20 cellular contexts compared by ENCODE assay signal in the genomic region with DNA sequence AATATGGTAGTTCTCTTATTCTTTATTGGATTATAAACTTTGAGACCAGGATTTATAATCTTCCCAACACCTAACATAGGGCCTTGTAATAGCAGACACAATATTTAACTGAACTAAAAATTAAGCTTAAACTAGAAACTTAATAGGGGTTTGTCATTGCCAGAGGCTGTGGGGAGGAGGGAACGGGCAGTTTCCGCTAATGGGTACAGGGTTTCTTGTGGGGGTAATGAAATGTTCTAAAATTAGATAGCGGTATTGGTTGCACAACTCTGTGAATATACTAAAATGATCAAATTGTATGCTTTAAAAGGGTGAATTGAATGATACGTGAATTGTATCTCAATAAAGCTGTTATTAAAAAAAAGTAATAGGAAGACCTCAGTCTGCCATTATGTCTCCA.
"Had no signal": no experiment of that assay in that cellular context is flagged by ENCODE, and none has a peak within 500 bp of the region (broad histone marks: within the 10 kb centered on the region; RNA-seq: fewer than 3 reads in every experiment).

No MANE protein-coding gene starts in this region.

- ATAC-seq: activated CD4-positive, alpha-beta T cell treated with anti-CD3 and anti-CD28 coated beads for 36 hours; activated naive CD8-positive, alpha-beta T cell treated with anti-CD3 and anti-CD28 coated beads, Interleukin-2, amount 50 U/mL, for 24 hours; esophagus mucosa; mucosa of descending colon; stimulated activated memory B cell treated with anti-CD40 and anti-IgM and Interleukin-4, amounts not matched to agents 10 μg/mL and 1 μg/mL and 100 μg/mL, for 72 hours; WTC11 had no signal

- DNase-seq: activated CD4-positive, alpha-beta memory T cell treated with anti-CD3 and anti-CD28 coated beads for 36 hours; activated CD4-positive, alpha-beta T cell treated with anti-CD3 and anti-CD28 coated beads for 36 hours; activated naive CD4-positive, alpha-beta T cell treated with anti-CD3 and anti-CD28 coated beads for 36 hours; activated naive CD8-positive, alpha-beta T cell treated with anti-CD3 and anti-CD28 coated beads, Interleukin-2, amount 50 U/mL, for 24 hours; activated T-cell treated with anti-CD3 and anti-CD28 coated beads for 4 hours; aorta; brain microvascular endothelial cell; effector CD4-positive, alpha-beta T cell; immature natural killer cell; mesenchymal stem cell; mucosa of descending colon; naive B cell; sigmoid colon; spleen; stimulated activated CD4-positive, alpha-beta T cell treated with anti-CD3 and anti-CD28 coated beads, Interleukin-4, amount 100 ng/mL, for 4 hours; testis had no signal

- H3K27me3 ChIP-seq: brain microvascular endothelial cell, sigmoid colon, spleen, testis had no signal

- H3K36me3 ChIP-seq: sigmoid colon had no signal

- H3K27ac ChIP-seq: brain microvascular endothelial cell, spleen, testis had no signal

- H3K4me3 ChIP-seq: coronary artery, mucosa of descending colon, sigmoid colon, spleen, testis had no signal

- H3K9me3 ChIP-seq: mucosa of descending colon, sigmoid colon, spleen, testis had no signal
